1 cellular context compared by ENCODE assay signal in genomic region chr19:4791183-4792018, GRCh38.
TF ChIP-seq lines count a peak whose summit lies in the region.

A gene with protein sequence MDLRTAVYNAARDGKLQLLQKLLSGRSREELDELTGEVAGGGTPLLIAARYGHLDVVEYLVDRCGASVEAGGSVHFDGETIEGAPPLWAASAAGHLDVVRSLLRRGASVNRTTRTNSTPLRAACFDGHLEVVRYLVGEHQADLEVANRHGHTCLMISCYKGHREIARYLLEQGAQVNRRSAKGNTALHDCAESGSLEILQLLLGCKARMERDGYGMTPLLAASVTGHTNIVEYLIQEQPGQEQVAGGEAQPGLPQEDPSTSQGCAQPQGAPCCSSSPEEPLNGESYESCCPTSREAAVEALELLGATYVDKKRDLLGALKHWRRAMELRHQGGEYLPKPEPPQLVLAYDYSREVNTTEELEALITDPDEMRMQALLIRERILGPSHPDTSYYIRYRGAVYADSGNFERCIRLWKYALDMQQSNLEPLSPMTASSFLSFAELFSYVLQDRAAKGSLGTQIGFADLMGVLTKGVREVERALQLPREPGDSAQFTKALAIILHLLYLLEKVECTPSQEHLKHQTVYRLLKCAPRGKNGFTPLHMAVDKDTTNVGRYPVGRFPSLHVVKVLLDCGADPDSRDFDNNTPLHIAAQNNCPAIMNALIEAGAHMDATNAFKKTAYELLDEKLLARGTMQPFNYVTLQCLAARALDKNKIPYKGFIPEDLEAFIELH (plus strand): TSS chr19:4791734. CDS start chr19:4791855, 121 bp downstream.

TF ChIP-seq in HEK293, 187 proteins besides CTCF, POLR2A, EP300 and RAD21 (continued from another document and continues in another):
- TF ChIP-seq, protein P1, sequence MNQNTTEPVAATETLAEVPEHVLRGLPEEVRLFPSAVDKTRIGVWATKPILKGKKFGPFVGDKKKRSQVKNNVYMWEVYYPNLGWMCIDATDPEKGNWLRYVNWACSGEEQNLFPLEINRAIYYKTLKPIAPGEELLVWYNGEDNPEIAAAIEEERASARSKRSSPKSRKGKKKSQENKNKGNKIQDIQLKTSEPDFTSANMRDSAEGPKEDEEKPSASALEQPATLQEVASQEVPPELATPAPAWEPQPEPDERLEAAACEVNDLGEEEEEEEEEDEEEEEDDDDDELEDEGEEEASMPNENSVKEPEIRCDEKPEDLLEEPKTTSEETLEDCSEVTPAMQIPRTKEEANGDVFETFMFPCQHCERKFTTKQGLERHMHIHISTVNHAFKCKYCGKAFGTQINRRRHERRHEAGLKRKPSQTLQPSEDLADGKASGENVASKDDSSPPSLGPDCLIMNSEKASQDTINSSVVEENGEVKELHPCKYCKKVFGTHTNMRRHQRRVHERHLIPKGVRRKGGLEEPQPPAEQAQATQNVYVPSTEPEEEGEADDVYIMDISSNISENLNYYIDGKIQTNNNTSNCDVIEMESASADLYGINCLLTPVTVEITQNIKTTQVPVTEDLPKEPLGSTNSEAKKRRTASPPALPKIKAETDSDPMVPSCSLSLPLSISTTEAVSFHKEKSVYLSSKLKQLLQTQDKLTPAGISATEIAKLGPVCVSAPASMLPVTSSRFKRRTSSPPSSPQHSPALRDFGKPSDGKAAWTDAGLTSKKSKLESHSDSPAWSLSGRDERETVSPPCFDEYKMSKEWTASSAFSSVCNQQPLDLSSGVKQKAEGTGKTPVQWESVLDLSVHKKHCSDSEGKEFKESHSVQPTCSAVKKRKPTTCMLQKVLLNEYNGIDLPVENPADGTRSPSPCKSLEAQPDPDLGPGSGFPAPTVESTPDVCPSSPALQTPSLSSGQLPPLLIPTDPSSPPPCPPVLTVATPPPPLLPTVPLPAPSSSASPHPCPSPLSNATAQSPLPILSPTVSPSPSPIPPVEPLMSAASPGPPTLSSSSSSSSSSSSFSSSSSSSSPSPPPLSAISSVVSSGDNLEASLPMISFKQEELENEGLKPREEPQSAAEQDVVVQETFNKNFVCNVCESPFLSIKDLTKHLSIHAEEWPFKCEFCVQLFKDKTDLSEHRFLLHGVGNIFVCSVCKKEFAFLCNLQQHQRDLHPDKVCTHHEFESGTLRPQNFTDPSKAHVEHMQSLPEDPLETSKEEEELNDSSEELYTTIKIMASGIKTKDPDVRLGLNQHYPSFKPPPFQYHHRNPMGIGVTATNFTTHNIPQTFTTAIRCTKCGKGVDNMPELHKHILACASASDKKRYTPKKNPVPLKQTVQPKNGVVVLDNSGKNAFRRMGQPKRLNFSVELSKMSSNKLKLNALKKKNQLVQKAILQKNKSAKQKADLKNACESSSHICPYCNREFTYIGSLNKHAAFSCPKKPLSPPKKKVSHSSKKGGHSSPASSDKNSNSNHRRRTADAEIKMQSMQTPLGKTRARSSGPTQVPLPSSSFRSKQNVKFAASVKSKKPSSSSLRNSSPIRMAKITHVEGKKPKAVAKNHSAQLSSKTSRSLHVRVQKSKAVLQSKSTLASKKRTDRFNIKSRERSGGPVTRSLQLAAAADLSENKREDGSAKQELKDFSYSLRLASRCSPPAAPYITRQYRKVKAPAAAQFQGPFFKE (tag by site-specific recombination; IDR thresholded peaks at IDR 0.05; ENCODE audit: borderline replicate concordance): no peak
- no peak for TF ChIP-seq REST (tag by site-specific recombination; IDR thresholded peaks at IDR 0.05)
- TF ChIP-seq ZNF341 (tag by site-specific recombination; IDR thresholded peaks at IDR 0.05; ENCODE audit: low read depth): no peak
- TF ChIP-seq ZNF248 (tag by site-specific recombination; IDR thresholded peaks at IDR 0.05): no peak
- TF ChIP-seq ZNF660 (tag by site-specific recombination; IDR thresholded peaks at IDR 0.05): 0 out of 2 replicates have a peak, but pooled peaks have one; percentile 12
- no peak for TF ChIP-seq KLF9 (tag by site-specific recombination; IDR thresholded peaks at IDR 0.05; ENCODE audit: low read depth)
- TF ChIP-seq, protein P2, sequence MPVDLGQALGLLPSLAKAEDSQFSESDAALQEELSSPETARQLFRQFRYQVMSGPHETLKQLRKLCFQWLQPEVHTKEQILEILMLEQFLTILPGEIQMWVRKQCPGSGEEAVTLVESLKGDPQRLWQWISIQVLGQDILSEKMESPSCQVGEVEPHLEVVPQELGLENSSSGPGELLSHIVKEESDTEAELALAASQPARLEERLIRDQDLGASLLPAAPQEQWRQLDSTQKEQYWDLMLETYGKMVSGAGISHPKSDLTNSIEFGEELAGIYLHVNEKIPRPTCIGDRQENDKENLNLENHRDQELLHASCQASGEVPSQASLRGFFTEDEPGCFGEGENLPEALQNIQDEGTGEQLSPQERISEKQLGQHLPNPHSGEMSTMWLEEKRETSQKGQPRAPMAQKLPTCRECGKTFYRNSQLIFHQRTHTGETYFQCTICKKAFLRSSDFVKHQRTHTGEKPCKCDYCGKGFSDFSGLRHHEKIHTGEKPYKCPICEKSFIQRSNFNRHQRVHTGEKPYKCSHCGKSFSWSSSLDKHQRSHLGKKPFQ (tag by site-specific recombination; IDR thresholded peaks at IDR 0.05): peak; percentile 73
- peak; percentile 99 for TF ChIP-seq YY2 (tag by site-specific recombination; IDR thresholded peaks at IDR 0.05)
- no peak for TF ChIP-seq ZNF548 (tag by site-specific recombination; IDR thresholded peaks at IDR 0.05)
- peak; percentile 96 for TF ChIP-seq ZNF580 (tag by site-specific recombination; IDR thresholded peaks at IDR 0.05)
- TF ChIP-seq ZNF626 (tag by site-specific recombination; IDR thresholded peaks at IDR 0.05): no peak
- TF ChIP-seq ZNF514 (tag by site-specific recombination; IDR thresholded peaks at IDR 0.05): no peak
- peak; percentile 35; the same call in 1 of the 2 replicates for TF ChIP-seq ZNF391 (tag by site-specific recombination; IDR thresholded peaks at IDR 0.05; ENCODE audit: borderline replicate concordance, low read depth)
- TF ChIP-seq ZNF623 (tag by site-specific recombination; IDR thresholded peaks at IDR 0.05): no peak; the same call in 1 of the 2 replicates
- no peak for TF ChIP-seq ZNF37A (tag by site-specific recombination; IDR thresholded peaks at IDR 0.05)
- TF ChIP-seq ZSCAN30 (tag by site-specific recombination; IDR thresholded peaks at IDR 0.05): no peak
- 0 out of 2 replicates have a peak, but pooled peaks have one; percentile 6 for TF ChIP-seq ZFHX2 (tag by site-specific recombination; conservative IDR thresholded peaks at IDR 0.05)
- no peak for TF ChIP-seq ZNF155 (tag by site-specific recombination; IDR thresholded peaks at IDR 0.05)
- TF ChIP-seq ZEB2 (tag by site-specific recombination; IDR thresholded peaks at IDR 0.05): peak; percentile 60; the same call in 1 of the 2 replicates
- TF ChIP-seq ZNF837 (tag by site-specific recombination; IDR thresholded peaks at IDR 0.05): no peak
- TF ChIP-seq ZNF785 (tag by site-specific recombination; IDR thresholded peaks at IDR 0.05): no peak
- no peak for TF ChIP-seq ZNF112 (tag by site-specific recombination; IDR thresholded peaks at IDR 0.05)
- TF ChIP-seq INSM2 (tag by site-specific recombination; IDR thresholded peaks at IDR 0.05): peak; percentile 59; the same call in 1 of the 2 replicates
- TF ChIP-seq ZXDB (tag by site-specific recombination; IDR thresholded peaks at IDR 0.05): peak; percentile 100
- no peak for TF ChIP-seq KLF17 (tag by site-specific recombination; IDR thresholded peaks at IDR 0.05)
- TF ChIP-seq, protein P3, sequence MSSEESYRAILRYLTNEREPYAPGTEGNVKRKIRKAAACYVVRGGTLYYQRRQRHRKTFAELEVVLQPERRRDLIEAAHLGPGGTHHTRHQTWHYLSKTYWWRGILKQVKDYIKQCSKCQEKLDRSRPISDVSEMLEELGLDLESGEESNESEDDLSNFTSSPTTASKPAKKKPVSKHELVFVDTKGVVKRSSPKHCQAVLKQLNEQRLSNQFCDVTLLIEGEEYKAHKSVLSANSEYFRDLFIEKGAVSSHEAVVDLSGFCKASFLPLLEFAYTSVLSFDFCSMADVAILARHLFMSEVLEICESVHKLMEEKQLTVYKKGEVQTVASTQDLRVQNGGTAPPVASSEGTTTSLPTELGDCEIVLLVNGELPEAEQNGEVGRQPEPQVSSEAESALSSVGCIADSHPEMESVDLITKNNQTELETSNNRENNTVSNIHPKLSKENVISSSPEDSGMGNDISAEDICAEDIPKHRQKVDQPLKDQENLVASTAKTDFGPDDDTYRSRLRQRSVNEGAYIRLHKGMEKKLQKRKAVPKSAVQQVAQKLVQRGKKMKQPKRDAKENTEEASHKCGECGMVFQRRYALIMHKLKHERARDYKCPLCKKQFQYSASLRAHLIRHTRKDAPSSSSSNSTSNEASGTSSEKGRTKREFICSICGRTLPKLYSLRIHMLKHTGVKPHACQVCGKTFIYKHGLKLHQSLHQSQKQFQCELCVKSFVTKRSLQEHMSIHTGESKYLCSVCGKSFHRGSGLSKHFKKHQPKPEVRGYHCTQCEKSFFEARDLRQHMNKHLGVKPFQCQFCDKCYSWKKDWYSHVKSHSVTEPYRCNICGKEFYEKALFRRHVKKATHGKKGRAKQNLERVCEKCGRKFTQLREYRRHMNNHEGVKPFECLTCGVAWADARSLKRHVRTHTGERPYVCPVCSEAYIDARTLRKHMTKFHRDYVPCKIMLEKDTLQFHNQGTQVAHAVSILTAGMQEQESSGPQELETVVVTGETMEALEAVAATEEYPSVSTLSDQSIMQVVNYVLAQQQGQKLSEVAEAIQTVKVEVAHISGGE (tag by site-specific recombination; conservative IDR thresholded peaks at IDR 0.05; ENCODE audit: low read depth): peak; percentile 88
- no peak for TF ChIP-seq ZNF704 (tag by site-specific recombination; IDR thresholded peaks at IDR 0.05)
- TF ChIP-seq ZNF366 (tag by site-specific recombination; conservative IDR thresholded peaks at IDR 0.05): 0 out of 2 replicates have a peak, but pooled peaks have one; percentile 47
- no peak for TF ChIP-seq ZNF133 (tag by site-specific recombination; IDR thresholded peaks at IDR 0.05)
